Comparison of ENCODE assay signal across 8 cellular contexts in the genomic region with DNA sequence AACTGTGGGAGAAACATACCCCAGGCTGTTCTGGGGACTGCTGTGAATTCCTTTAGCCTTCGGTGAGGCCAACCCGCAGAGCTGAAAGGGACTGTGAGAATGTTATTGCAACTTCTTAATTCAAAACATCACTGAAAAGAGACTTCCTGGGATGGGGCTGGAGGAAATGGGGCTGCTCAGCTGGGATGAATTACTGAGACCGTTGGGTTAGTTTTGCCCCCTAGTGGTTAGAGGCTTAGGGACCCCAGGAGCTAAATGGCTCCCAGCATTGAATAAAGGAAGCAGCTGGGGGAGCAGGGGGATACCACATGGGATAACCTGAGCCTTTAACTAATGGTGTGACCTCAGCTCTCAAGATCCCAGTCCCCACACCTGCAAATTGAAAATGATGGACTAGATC.
DNase-seq lines count a peak whose midpoint lies in the region; ATAC-seq and TF ChIP-seq lines count a peak whose summit lies in the region.

No MANE protein-coding gene starts in this region.

- no peaks in the 10 kb centered on the region for H3K9me2 ChIP-seq in SU-DHL-6 (replicated peaks; ENCODE audit: insufficient read depth, low read length)

- H3K4me3 ChIP-seq in SU-DHL-6 (ENCODE audit: insufficient read depth, low read length, poor library complexity, severe bottlenecking) (no peak overlapping the region), liver (ENCODE audit: low read depth in 1 of 3, low read length in 3 of 3) (no peak overlapping the region), suprapubic skin (no peak overlapping the region)

- ATAC-seq in HG02885 (IDR thresholded peaks at IDR 0.05; ENCODE audit: poor library complexity, unreplicated experiment) (peak; percentile 63), natural killer cell (no peak)
- no peak for ATAC-seq in stimulated activated naive B cell treated with anti-CD40 and anti-IgM and Interleukin-4, amounts not matched to agents 10 μg/mL and 1 μg/mL and 100 μg/mL, for 72 hours (replicated peaks)

- no peak overlapping the region for H3K27ac ChIP-seq in SU-DHL-6 (ENCODE audit: low read depth, low read length)
- H3K27ac ChIP-seq in liver (ENCODE audit: low read depth in 1 of 2, low read length in 2 of 2) = no peak overlapping the region
- no peak overlapping the region for H3K27ac ChIP-seq in suprapubic skin

- H3K27ac Mint-ChIP-seq in natural killer cell = no peak overlapping the region
- no peak overlapping the region for H3K27ac Mint-ChIP-seq in stimulated activated naive B cell treated with anti-CD40 and anti-IgM and Interleukin-4, amounts not matched to agents 10 μg/mL and 1 μg/mL and 100 μg/mL, for 72 hours

- no peak overlapping the region for H3K4me3 Mint-ChIP-seq in natural killer cell
- H3K4me3 Mint-ChIP-seq in stimulated activated naive B cell treated with anti-CD40 and anti-IgM and Interleukin-4, amounts not matched to agents 10 μg/mL and 1 μg/mL and 100 μg/mL, for 72 hours = no peak overlapping the region

- DNase-seq in GM04503 (ENCODE audit: low read depth) (peak; percentile 2), suprapubic skin (ENCODE audit: low spot score in 2 of 2) (no peak), natural killer cell (no peak), CD1c-positive myeloid dendritic cell (ENCODE audit: extremely low spot score) (no peak)
- no peak for DNase-seq in stimulated activated naive B cell treated with anti-CD40 and anti-IgM and Interleukin-4, amounts not matched to agents 10 μg/mL and 1 μg/mL and 100 μg/mL, for 72 hours

- H3K36me3 ChIP-seq in SU-DHL-6 (ENCODE audit: low read length) (no peaks in the 10 kb centered on the region), liver (ENCODE audit: control insufficient read depth in 4 of 4, insufficient read depth in 3 of 4, low read depth in 1 of 4, low read length in 3 of 4) (no peaks in the 10 kb centered on the region), suprapubic skin (no peaks in the 10 kb centered on the region)

- peak; percentile 48 to 62 for TF ChIP-seq RAD21 in liver (IDR thresholded peaks at IDR 0.05)

- H3K9ac ChIP-seq in SU-DHL-6 (ENCODE audit: low read length) (no peak overlapping the region), liver (ENCODE audit: low read depth in 1 of 2, low read length in 2 of 2) (no peak overlapping the region)

- no peak overlapping the region for H2AFZ ChIP-seq in SU-DHL-6 (ENCODE audit: low read depth, low read length, severe bottlenecking)

- no peaks in the 10 kb centered on the region for H3K4me1 Mint-ChIP-seq in natural killer cell
- H3K4me1 Mint-ChIP-seq in stimulated activated naive B cell treated with anti-CD40 and anti-IgM and Interleukin-4, amounts not matched to agents 10 μg/mL and 1 μg/mL and 100 μg/mL, for 72 hours = peaks cover 13 to 26% of the 10 kb centered on the region in 2 donors

- H3K9me3 ChIP-seq in SU-DHL-6 (ENCODE audit: insufficient read depth, low read length) (no peaks in the 10 kb centered on the region), liver (ENCODE audit: control insufficient read depth in 4 of 4, low read length in 3 of 4) (no peaks in the 10 kb centered on the region), suprapubic skin (no peaks in the 10 kb centered on the region)

- no peak for TF ChIP-seq EP300 in suprapubic skin (IDR thresholded peaks at IDR 0.05)

- no peaks in the 10 kb centered on the region for H3K27me3 Mint-ChIP-seq in natural killer cell (ENCODE audit: low read depth in 2 of 2)
- H3K27me3 Mint-ChIP-seq in stimulated activated naive B cell treated with anti-CD40 and anti-IgM and Interleukin-4, amounts not matched to agents 10 μg/mL and 1 μg/mL and 100 μg/mL, for 72 hours = no peaks in the 10 kb centered on the region

- WGBS in liver = 11% methylated on average over 3 of the region's 3 CpGs
- WGBS in suprapubic skin = 20% methylated on average over 3 of the region's 3 CpGs

- no peaks in the 10 kb centered on the region for H3K9me3 Mint-ChIP-seq in natural killer cell
- H3K9me3 Mint-ChIP-seq in stimulated activated naive B cell treated with anti-CD40 and anti-IgM and Interleukin-4, amounts not matched to agents 10 μg/mL and 1 μg/mL and 100 μg/mL, for 72 hours = no peaks in the 10 kb centered on the region

- no peaks in the 10 kb centered on the region for H3F3A ChIP-seq in SU-DHL-6 (ENCODE audit: insufficient read depth)

- H3K4me1 ChIP-seq in liver (ENCODE audit: control insufficient read depth in 4 of 4, insufficient read depth in 4 of 4, low read length in 3 of 4) (no peaks in the 10 kb centered on the region), suprapubic skin (no peaks in the 10 kb centered on the region)

- intact Hi-C loops in natural killer cell (cut with micrococcal nuclease) = no loop called here

- no peaks in the 10 kb centered on the region for H3K79me2 ChIP-seq in SU-DHL-6 (ENCODE audit: insufficient read depth, low read length)

- TF ChIP-seq CTCF in SU-DHL-6 (IDR thresholded peaks at IDR 0.05; ENCODE audit: insufficient read depth, low read length, poor library complexity, severe bottlenecking) (peak; percentile 43), liver (IDR thresholded peaks at IDR 0.05; ENCODE audit: low read depth, low read length, missing input control) (peak; percentile 33), suprapubic skin (IDR thresholded peaks at IDR 0.05) (no peak), natural killer cell (IDR thresholded peaks at IDR 0.05) (no peak)

- no peak for TF ChIP-seq POLR2A in suprapubic skin (IDR thresholded peaks at IDR 0.05)

- no peaks in the 10 kb centered on the region for H3K36me3 Mint-ChIP-seq in natural killer cell
- H3K36me3 Mint-ChIP-seq in stimulated activated naive B cell treated with anti-CD40 and anti-IgM and Interleukin-4, amounts not matched to agents 10 μg/mL and 1 μg/mL and 100 μg/mL, for 72 hours = no peaks in the 10 kb centered on the region

- no peaks in the 10 kb centered on the region for H4K20me1 ChIP-seq in SU-DHL-6 (ENCODE audit: low read depth, low read length)

- no peaks in the 10 kb centered on the region for H3K27me3 ChIP-seq in SU-DHL-6 (ENCODE audit: low read length)
- H3K27me3 ChIP-seq in liver (ENCODE audit: control insufficient read depth in 4 of 4, insufficient read depth in 4 of 4, low read length in 3 of 4) = no peaks in the 10 kb centered on the region
- no peaks in the 10 kb centered on the region for H3K27me3 ChIP-seq in suprapubic skin

- H3K4me2 ChIP-seq in SU-DHL-6 (ENCODE audit: low read depth, low read length, poor library complexity, severe bottlenecking) = no peak overlapping the region

TF ChIP-seq in liver, 16 proteins besides CTCF, POLR2A, EP300 and RAD21:
- TF ChIP-seq NR2F2 (IDR thresholded peaks at IDR 0.05) = no peak
- no peak for TF ChIP-seq HNF4G (IDR thresholded peaks at IDR 0.05)
- TF ChIP-seq FOXA1 (IDR thresholded peaks at IDR 0.05) = no peak
- TF ChIP-seq HNF4A (conservative IDR thresholded peaks at IDR 0.05) = no peak
- TF ChIP-seq, protein P1, sequence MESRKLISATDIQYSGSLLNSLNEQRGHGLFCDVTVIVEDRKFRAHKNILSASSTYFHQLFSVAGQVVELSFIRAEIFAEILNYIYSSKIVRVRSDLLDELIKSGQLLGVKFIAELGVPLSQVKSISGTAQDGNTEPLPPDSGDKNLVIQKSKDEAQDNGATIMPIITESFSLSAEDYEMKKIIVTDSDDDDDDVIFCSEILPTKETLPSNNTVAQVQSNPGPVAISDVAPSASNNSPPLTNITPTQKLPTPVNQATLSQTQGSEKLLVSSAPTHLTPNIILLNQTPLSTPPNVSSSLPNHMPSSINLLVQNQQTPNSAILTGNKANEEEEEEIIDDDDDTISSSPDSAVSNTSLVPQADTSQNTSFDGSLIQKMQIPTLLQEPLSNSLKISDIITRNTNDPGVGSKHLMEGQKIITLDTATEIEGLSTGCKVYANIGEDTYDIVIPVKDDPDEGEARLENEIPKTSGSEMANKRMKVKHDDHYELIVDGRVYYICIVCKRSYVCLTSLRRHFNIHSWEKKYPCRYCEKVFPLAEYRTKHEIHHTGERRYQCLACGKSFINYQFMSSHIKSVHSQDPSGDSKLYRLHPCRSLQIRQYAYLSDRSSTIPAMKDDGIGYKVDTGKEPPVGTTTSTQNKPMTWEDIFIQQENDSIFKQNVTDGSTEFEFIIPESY (IDR thresholded peaks at IDR 0.05) = no peak
- no peak for TF ChIP-seq SP1 (IDR thresholded peaks at IDR 0.05)
- TF ChIP-seq GABPA (IDR thresholded peaks at IDR 0.05 in 1 of 2, conservative IDR thresholded peaks at IDR 0.05 in 1 of 2) = no peak
- TF ChIP-seq, protein P2, sequence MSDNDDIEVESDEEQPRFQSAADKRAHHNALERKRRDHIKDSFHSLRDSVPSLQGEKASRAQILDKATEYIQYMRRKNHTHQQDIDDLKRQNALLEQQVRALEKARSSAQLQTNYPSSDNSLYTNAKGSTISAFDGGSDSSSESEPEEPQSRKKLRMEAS (IDR thresholded peaks at IDR 0.05) = no peak
- TF ChIP-seq FOXA2 (IDR thresholded peaks at IDR 0.05) = no peak
- TF ChIP-seq YY1 (IDR thresholded peaks at IDR 0.05) = no peak
- TF ChIP-seq, protein P3, sequence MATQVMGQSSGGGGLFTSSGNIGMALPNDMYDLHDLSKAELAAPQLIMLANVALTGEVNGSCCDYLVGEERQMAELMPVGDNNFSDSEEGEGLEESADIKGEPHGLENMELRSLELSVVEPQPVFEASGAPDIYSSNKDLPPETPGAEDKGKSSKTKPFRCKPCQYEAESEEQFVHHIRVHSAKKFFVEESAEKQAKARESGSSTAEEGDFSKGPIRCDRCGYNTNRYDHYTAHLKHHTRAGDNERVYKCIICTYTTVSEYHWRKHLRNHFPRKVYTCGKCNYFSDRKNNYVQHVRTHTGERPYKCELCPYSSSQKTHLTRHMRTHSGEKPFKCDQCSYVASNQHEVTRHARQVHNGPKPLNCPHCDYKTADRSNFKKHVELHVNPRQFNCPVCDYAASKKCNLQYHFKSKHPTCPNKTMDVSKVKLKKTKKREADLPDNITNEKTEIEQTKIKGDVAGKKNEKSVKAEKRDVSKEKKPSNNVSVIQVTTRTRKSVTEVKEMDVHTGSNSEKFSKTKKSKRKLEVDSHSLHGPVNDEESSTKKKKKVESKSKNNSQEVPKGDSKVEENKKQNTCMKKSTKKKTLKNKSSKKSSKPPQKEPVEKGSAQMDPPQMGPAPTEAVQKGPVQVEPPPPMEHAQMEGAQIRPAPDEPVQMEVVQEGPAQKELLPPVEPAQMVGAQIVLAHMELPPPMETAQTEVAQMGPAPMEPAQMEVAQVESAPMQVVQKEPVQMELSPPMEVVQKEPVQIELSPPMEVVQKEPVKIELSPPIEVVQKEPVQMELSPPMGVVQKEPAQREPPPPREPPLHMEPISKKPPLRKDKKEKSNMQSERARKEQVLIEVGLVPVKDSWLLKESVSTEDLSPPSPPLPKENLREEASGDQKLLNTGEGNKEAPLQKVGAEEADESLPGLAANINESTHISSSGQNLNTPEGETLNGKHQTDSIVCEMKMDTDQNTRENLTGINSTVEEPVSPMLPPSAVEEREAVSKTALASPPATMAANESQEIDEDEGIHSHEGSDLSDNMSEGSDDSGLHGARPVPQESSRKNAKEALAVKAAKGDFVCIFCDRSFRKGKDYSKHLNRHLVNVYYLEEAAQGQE (IDR thresholded peaks at IDR 0.05) = no peak
TF ChIP-seq in liver: peak in this region for 0.

Comparison
In these comparisons a context has a peak if more than half of its experiments do, and no peak if none do; other contexts are left out.
1. CTCF ChIP-seq: peak in SU-DHL-6 (single experiment) and liver (single experiment); none in suprapubic skin (0 of 2) and natural killer cell (single experiment).